In genomic region chr5:72256536-72256935, GRCh38 we compare ENCODE assay signal across 1 cellular context.
TF ChIP-seq lines count a peak whose summit lies in the region.

No MANE protein-coding gene starts in this region.

TF ChIP-seq in HEK293, 187 proteins besides CTCF, POLR2A, EP300 and RAD21:
- TF ChIP-seq PRDM2 (tag by site-specific recombination; IDR thresholded peaks at IDR 0.05; ENCODE audit: borderline replicate concordance) (no peak), ZNF560 (tag by site-specific recombination; IDR thresholded peaks at IDR 0.05; ENCODE audit: borderline replicate concordance) (no peak), PRDM6 (tag by site-specific recombination; IDR thresholded peaks at IDR 0.05) (peak; percentile 18; the same call in 1 of the 2 replicates), SALL2 (tag by site-specific recombination; IDR thresholded peaks at IDR 0.05; ENCODE audit: borderline replicate concordance) (no peak), KLF9 (tag by site-specific recombination; IDR thresholded peaks at IDR 0.05; ENCODE audit: low read depth) (no peak), MYNN (tag by site-specific recombination; IDR thresholded peaks at IDR 0.05; ENCODE audit: borderline replicate concordance) (no peak), ZNF513 (tag by site-specific recombination; IDR thresholded peaks at IDR 0.05) (no peak), ZNF394 (tag by site-specific recombination; IDR thresholded peaks at IDR 0.05; ENCODE audit: borderline replicate concordance) (no peak)
